Comparison of ENCODE assay signal across 25 cellular contexts in genomic region chr11:36035999-36036398, GRCh38.
DNase-seq lines count a peak whose midpoint lies in the region; ATAC-seq and TF ChIP-seq lines count a peak whose summit lies in the region.
"Had no signal": no experiment of that assay in that cellular context is flagged by ENCODE, and none has a peak within 500 bp of the region (broad histone marks: within the 10 kb centered on the region; RNA-seq: fewer than 3 reads in every experiment).

No MANE protein-coding gene starts in this region.

- no peak for DNase-seq in HFFc6
- no peak for DNase-seq in RWPE1 (ENCODE audit: low spot score)
- no peak for DNase-seq in hepatocyte (ENCODE audit: low spot score)
- no peak for DNase-seq in upper lobe of right lung
- DNase-seq in foreskin fibroblast = no peak
- DNase-seq in CD8-positive, alpha-beta memory T cell = no peak
- no peak for DNase-seq in lower leg skin (ENCODE audit: low spot score in 2 of 2)
- DNase-seq: AML-193; Calu3; CD8-positive, alpha-beta T cell; DMS79 treated with DMSO at 0.1 percent for 48 hours; GF-D8; NCI-H1048; NCI-H1417; NCI-H1694; NCI-H2029 treated with DMSO at 0.1 percent for 48 hours; NCI-H446 treated with DMSO at 0.1 percent for 48 hours; NCI-H526; Peyer's patch had no signal

- intact Hi-C loops in upper lobe of right lung (cut with DNase I) = no loop called here
- intact Hi-C loops in lower leg skin (cut with DNase I; ENCODE audit: low total_unique reads) = no loop called here

- H3K79me2 ChIP-seq in hepatocyte = no peaks in the 10 kb centered on the region

- H3K27me3 Mint-ChIP-seq in HFFc6 (ENCODE audit: insufficient read depth) = no peaks in the 10 kb centered on the region; the same call in none of the 2 replicates
- H3K27me3 Mint-ChIP-seq in CD8-positive, alpha-beta memory T cell = peaks cover 2 to 10% of the 10 kb centered on the region in 2 donors

- peaks cover 51% of the 10 kb centered on the region for H3K4me1 Mint-ChIP-seq in HFFc6 (ENCODE audit: low read depth)
- H3K4me1 Mint-ChIP-seq in CD8-positive, alpha-beta memory T cell = no peaks in the 10 kb centered on the region
- H3K4me1 Mint-ChIP-seq: IgD-negative memory B cell had no signal

- H3K9me3 Mint-ChIP-seq in HFFc6 = no peaks in the 10 kb centered on the region
- no peaks in the 10 kb centered on the region for H3K9me3 Mint-ChIP-seq in CD8-positive, alpha-beta memory T cell
- H3K9me3 Mint-ChIP-seq: CD8-positive, alpha-beta T cell; IgD-negative memory B cell had no signal

- no peak overlapping the region for H3K4me2 ChIP-seq in hepatocyte
- H3K4me2 ChIP-seq: BLaER1 treated with 17β-estradiol and CSF1 and Interleukin-3, amounts not matched to agents 10 nM and 100 nM; KMS-11 had no signal

- TF ChIP-seq CTCF in HFFc6 (IDR thresholded peaks at IDR 0.05) (no peak), RWPE1 (conservative IDR thresholded peaks at IDR 0.05; ENCODE audit: low read depth) (no peak), hepatocyte (IDR thresholded peaks at IDR 0.05; ENCODE audit: poor library complexity) (no peak), upper lobe of right lung (IDR thresholded peaks at IDR 0.05) (no peak), foreskin fibroblast (IDR thresholded peaks at IDR 0.05; ENCODE audit: low read depth, low read length) (no peak), lower leg skin (IDR thresholded peaks at IDR 0.05) (no peak)

- H3K36me3 ChIP-seq in hepatocyte (replicated peaks; ENCODE audit: insufficient read depth, low read depth) = no peaks in the 10 kb centered on the region
- no peaks in the 10 kb centered on the region for H3K36me3 ChIP-seq in upper lobe of right lung
- no peaks in the 10 kb centered on the region for H3K36me3 ChIP-seq in CD8-positive, alpha-beta memory T cell (ENCODE audit: insufficient read depth, low read length)
- H3K36me3 ChIP-seq: Peyer's patch had no signal

- H3K4me3 Mint-ChIP-seq in HFFc6 = no peak overlapping the region
- H3K4me3 Mint-ChIP-seq in CD8-positive, alpha-beta memory T cell = no peak overlapping the region
- H3K4me3 Mint-ChIP-seq: CD8-positive, alpha-beta T cell; IgD-negative memory B cell had no signal

- peak overlapping the region; percentile 61 for H3K27ac ChIP-seq in RWPE1
- peak overlapping the region; percentile 95 for H3K27ac ChIP-seq in hepatocyte
- H3K27ac ChIP-seq in upper lobe of right lung = no peak overlapping the region
- no peak overlapping the region for H3K27ac ChIP-seq in CD8-positive, alpha-beta memory T cell (ENCODE audit: low read depth, low read length)
- H3K27ac ChIP-seq: BLaER1 treated with 17β-estradiol and CSF1 and Interleukin-3, amounts not matched to agents 10 nM and 100 nM; KMS-11; Peyer's patch had no signal

- no peak overlapping the region for H2AFZ ChIP-seq in hepatocyte

- H3K4me3 ChIP-seq in hepatocyte (no peak overlapping the region), upper lobe of right lung (no peak overlapping the region), foreskin fibroblast (ENCODE audit: low read depth in 1 of 2, low read length in 2 of 2) (no peak overlapping the region), lower leg skin (ENCODE audit: low read depth, poor library complexity, severe bottlenecking) (no peak overlapping the region)
- H3K4me3 ChIP-seq in CD8-positive, alpha-beta memory T cell (ENCODE audit: low read length) = no peak overlapping the region
- H3K4me3 ChIP-seq: A549; BLaER1 treated with 17β-estradiol and CSF1 and Interleukin-3, amounts not matched to agents 10 nM and 100 nM; Peyer's patch had no signal

- no peaks in the 10 kb centered on the region for H3K9me2 ChIP-seq in hepatocyte (replicated peaks; ENCODE audit: insufficient read depth)

- H3K27me3 ChIP-seq in hepatocyte (no peaks in the 10 kb centered on the region), upper lobe of right lung (no peaks in the 10 kb centered on the region)
- no peaks in the 10 kb centered on the region for H3K27me3 ChIP-seq in CD8-positive, alpha-beta memory T cell (ENCODE audit: insufficient read depth, low read length, poor library complexity, severe bottlenecking)
- H3K27me3 ChIP-seq: BLaER1 treated with 17β-estradiol and CSF1 and Interleukin-3, amounts not matched to agents 10 nM and 100 nM; Peyer's patch had no signal

- H4K20me1 ChIP-seq in hepatocyte (ENCODE audit: insufficient read depth, poor library complexity, severe bottlenecking) = no peaks in the 10 kb centered on the region

- H3K9me3 ChIP-seq in hepatocyte (ENCODE audit: low read depth) (no peaks in the 10 kb centered on the region), upper lobe of right lung (no peaks in the 10 kb centered on the region)
- H3K9me3 ChIP-seq in CD8-positive, alpha-beta memory T cell (ENCODE audit: low read length) = no peaks in the 10 kb centered on the region
- H3K9me3 ChIP-seq: A549, Peyer's patch had no signal

- 88% methylated on average over 9 of the region's 9 CpGs for WGBS in hepatocyte (ENCODE audit: low lambda C conversion rate, missing lambda C conversion rate)
- WGBS in lower leg skin, 2 donors = 93 to 97% methylated on average over 6 to 9 of the region's 9 CpGs

- CTCF ChIA-PET in RWPE1 (lab: Yijun Ruan, JAX) = no interaction called here
- CTCF ChIA-PET in CD8-positive, alpha-beta memory T cell (lab: Charles Lee) = no interaction called here

- H3K4me1 ChIP-seq in hepatocyte (ENCODE audit: insufficient read depth) (peaks cover 20% of the 10 kb centered on the region), upper lobe of right lung (no peaks in the 10 kb centered on the region)
- no peaks in the 10 kb centered on the region for H3K4me1 ChIP-seq in CD8-positive, alpha-beta memory T cell (ENCODE audit: insufficient read depth, low read length)
- H3K4me1 ChIP-seq: Peyer's patch had no signal

- peaks cover 18% of the 10 kb centered on the region; the same call in 1 of the 2 replicates for H3K36me3 Mint-ChIP-seq in HFFc6 (ENCODE audit: low read depth)
- no peaks in the 10 kb centered on the region for H3K36me3 Mint-ChIP-seq in CD8-positive, alpha-beta memory T cell
- H3K36me3 Mint-ChIP-seq: CD8-positive, alpha-beta T cell; IgD-negative memory B cell had no signal

- no peak for TF ChIP-seq POLR2A in lower leg skin (IDR thresholded peaks at IDR 0.05)

- ATAC-seq in upper lobe of right lung = peak; percentile 18
- ATAC-seq: A549; CD8-positive, alpha-beta T cell; HCT116; SK-N-SH treated with all-trans-retinoic acid at 6 μM for 48 hours had no signal

- H3K27ac Mint-ChIP-seq in HFFc6 = peak overlapping the region; percentile 85; the same call in 1 of the 2 replicates
- no peak overlapping the region for H3K27ac Mint-ChIP-seq in CD8-positive, alpha-beta memory T cell
- H3K27ac Mint-ChIP-seq: CD8-positive, alpha-beta T cell; IgD-negative memory B cell had no signal

- POLR2A ChIA-PET in RWPE1 (lab: Yijun Ruan, JAX; ENCODE audit: low non-redundant PET) = no interaction called here
- POLR2A ChIA-PET in CD8-positive, alpha-beta memory T cell (lab: Charles Lee) = no interaction called here

Comparison
In these comparisons a context has a peak if more than half of its experiments do, and no peak if none do; other contexts are left out.
1. H3K27ac ChIP-seq: peak in RWPE1 (single experiment) and hepatocyte (single experiment); none in upper lobe of right lung (single experiment) and CD8-positive, alpha-beta memory T cell (single experiment).